In genomic region chr3:71214797-71215196, GRCh38 we compare ENCODE assay signal across 22 cellular contexts.
A peak's percentile ranks its signal among the peaks of the same experiment; 100 is the strongest.
DNase-seq lines count a peak whose midpoint lies in the region; ATAC-seq and TF ChIP-seq lines count a peak whose summit lies in the region.
"Had no signal": no experiment of that assay in that cellular context is flagged by ENCODE, and none has a peak within 500 bp of the region (broad histone marks: within the 10 kb centered on the region; RNA-seq: fewer than 3 reads in every experiment).

No MANE protein-coding gene starts in this region.

- no peaks in the 10 kb centered on the region for H3K9me3 ChIP-seq in Karpas-422 (ENCODE audit: low read length)
- no peaks in the 10 kb centered on the region for H3K9me3 ChIP-seq in lower lobe of right lung

- no peak overlapping the region for H2AFZ ChIP-seq in Karpas-422 (ENCODE audit: low read length)
- H2AFZ ChIP-seq: PC-9 had no signal

- DNase-seq in activated T-cell treated with anti-CD3 and anti-CD28 coated beads, Interleukin-2, amount 50 U/mL, for 4 hours: no peak
- DNase-seq in activated T-cell treated with anti-CD3 and anti-CD28 coated beads, Interleukin-2, amount 50 U/mL, for 24 hours: no peak
- peak; percentile 60 for DNase-seq in Karpas-422
- DNase-seq in germinal center (ENCODE audit: low spot score): peak; percentile 14
- no peak for DNase-seq in stimulated activated naive B cell treated with anti-CD40 and anti-IgM and Interleukin-4, amounts not matched to agents 10 μg/mL and 1 μg/mL and 100 μg/mL, for 72 hours
- no peak for DNase-seq in lower lobe of right lung
- DNase-seq: Calu3; CD4-positive, alpha-beta memory T cell; EL; H7; HFFc6; KG1; NCI-H1417 treated with DMSO at 0.1 percent for 48 hours; NCI-H187 treated with DMSO at 0.1 percent for 48 hours; NCI-H226; NCI-H524; PC-9; SIG-M5 had no signal

- H3K79me2 ChIP-seq in Karpas-422 (ENCODE audit: low read length): peaks cover 97% of the 10 kb centered on the region

- H3K27me3 ChIP-seq in Karpas-422 (ENCODE audit: low read length): no peaks in the 10 kb centered on the region
- H3K27me3 ChIP-seq in lower lobe of right lung (ENCODE audit: low read depth): no peaks in the 10 kb centered on the region

- H3K9ac ChIP-seq in Karpas-422 (ENCODE audit: low read length): no peak overlapping the region

- no peaks in the 10 kb centered on the region for H3K27me3 Mint-ChIP-seq in activated T-cell treated with anti-CD3 and anti-CD28 coated beads, Interleukin-2, amount 50 U/mL, for 4 hours (ENCODE audit: low read depth)
- H3K27me3 Mint-ChIP-seq in activated T-cell treated with anti-CD3 and anti-CD28 coated beads, Interleukin-2, amount 50 U/mL, for 24 hours: no peaks in the 10 kb centered on the region
- H3K27me3 Mint-ChIP-seq in stimulated activated naive B cell treated with anti-CD40 and anti-IgM and Interleukin-4, amounts not matched to agents 10 μg/mL and 1 μg/mL and 100 μg/mL, for 72 hours: no peaks in the 10 kb centered on the region
- H3K27me3 Mint-ChIP-seq: CD4-positive, alpha-beta memory T cell had no signal

- H3K4me1 Mint-ChIP-seq in activated T-cell treated with anti-CD3 and anti-CD28 coated beads, Interleukin-2, amount 50 U/mL, for 4 hours (ENCODE audit: low read depth): peaks cover 67% of the 10 kb centered on the region
- H3K4me1 Mint-ChIP-seq in activated T-cell treated with anti-CD3 and anti-CD28 coated beads, Interleukin-2, amount 50 U/mL, for 24 hours (ENCODE audit: low read depth): peaks cover 85% of the 10 kb centered on the region
- H3K4me1 Mint-ChIP-seq in stimulated activated naive B cell treated with anti-CD40 and anti-IgM and Interleukin-4, amounts not matched to agents 10 μg/mL and 1 μg/mL and 100 μg/mL, for 72 hours: peaks cover 45 to 79% of the 10 kb centered on the region in 2 donors

- intact Hi-C loops in lower lobe of right lung (cut with DNase I): no loop called here

- no peak for TF ChIP-seq POLR2A in GM18505 (IDR thresholded peaks at IDR 0.05; ENCODE audit: borderline replicate concordance, extremely low read depth, insufficient read depth, insufficient read length)

- no peak overlapping the region for H3K27ac Mint-ChIP-seq in activated T-cell treated with anti-CD3 and anti-CD28 coated beads, Interleukin-2, amount 50 U/mL, for 24 hours
- H3K27ac Mint-ChIP-seq in stimulated activated naive B cell treated with anti-CD40 and anti-IgM and Interleukin-4, amounts not matched to agents 10 μg/mL and 1 μg/mL and 100 μg/mL, for 72 hours: no peak overlapping the region
- H3K27ac Mint-ChIP-seq: HFFc6 had no signal

- TF ChIP-seq CTCF in lower lobe of right lung (IDR thresholded peaks at IDR 0.05): no peak

- no peaks in the 10 kb centered on the region for H3K9me2 ChIP-seq in Karpas-422 (replicated peaks; ENCODE audit: insufficient read depth, low read length)

- H3K4me3 ChIP-seq in Karpas-422 (ENCODE audit: low read length) (no peak overlapping the region), lower lobe of right lung (no peak overlapping the region)
- H3K4me3 ChIP-seq: PC-9 had no signal

- H3K9me3 Mint-ChIP-seq in activated T-cell treated with anti-CD3 and anti-CD28 coated beads, Interleukin-2, amount 50 U/mL, for 4 hours: no peaks in the 10 kb centered on the region
- no peaks in the 10 kb centered on the region for H3K9me3 Mint-ChIP-seq in activated T-cell treated with anti-CD3 and anti-CD28 coated beads, Interleukin-2, amount 50 U/mL, for 24 hours
- peaks cover 2 to 3% of the 10 kb centered on the region in 2 donors for H3K9me3 Mint-ChIP-seq in stimulated activated naive B cell treated with anti-CD40 and anti-IgM and Interleukin-4, amounts not matched to agents 10 μg/mL and 1 μg/mL and 100 μg/mL, for 72 hours
- H3K9me3 Mint-ChIP-seq: HFFc6 had no signal

- ATAC-seq in activated T-cell treated with anti-CD3 and anti-CD28 coated beads, Interleukin-2, amount 50 U/mL, for 4 hours: peak; percentile 64 to 75
- ATAC-seq in stimulated activated naive B cell treated with anti-CD40 and anti-IgM and Interleukin-4, amounts not matched to agents 10 μg/mL and 1 μg/mL and 100 μg/mL, for 72 hours (replicated peaks): peak; percentile 79 to 81
- ATAC-seq in lower lobe of right lung: no peak
- ATAC-seq in GM18505 (IDR thresholded peaks at IDR 0.05; ENCODE audit: unreplicated experiment): no peak
- no peak for ATAC-seq in HG03139 (IDR thresholded peaks at IDR 0.05; ENCODE audit: unreplicated experiment)
- ATAC-seq: HepG2 had no signal

- peaks cover 42% of the 10 kb centered on the region for H3K36me3 Mint-ChIP-seq in activated T-cell treated with anti-CD3 and anti-CD28 coated beads, Interleukin-2, amount 50 U/mL, for 4 hours (ENCODE audit: insufficient read depth)
- peaks cover 73% of the 10 kb centered on the region for H3K36me3 Mint-ChIP-seq in activated T-cell treated with anti-CD3 and anti-CD28 coated beads, Interleukin-2, amount 50 U/mL, for 24 hours (ENCODE audit: low read depth)
- peaks cover 29 to 44% of the 10 kb centered on the region in 2 donors for H3K36me3 Mint-ChIP-seq in stimulated activated naive B cell treated with anti-CD40 and anti-IgM and Interleukin-4, amounts not matched to agents 10 μg/mL and 1 μg/mL and 100 μg/mL, for 72 hours

- peaks cover 2% of the 10 kb centered on the region; the same call in 1 of the 2 replicates for H4K20me1 ChIP-seq in Karpas-422 (ENCODE audit: insufficient read depth, low read depth, low read length)

- peaks cover 83% of the 10 kb centered on the region for H3K4me1 ChIP-seq in Karpas-422 (ENCODE audit: low read length)
- H3K4me1 ChIP-seq in lower lobe of right lung: peaks cover 7% of the 10 kb centered on the region

- peak overlapping the region; percentile 25 for H3K4me2 ChIP-seq in Karpas-422 (ENCODE audit: low read depth, low read length, poor library complexity, severe bottlenecking)
- H3K4me2 ChIP-seq: PC-9 had no signal

- H3K27ac ChIP-seq in Karpas-422 (ENCODE audit: low read length): peak overlapping the region; percentile 63
- H3K27ac ChIP-seq in lower lobe of right lung: no peak overlapping the region
- H3K27ac ChIP-seq: PC-9, RWPE1 had no signal

- H3K36me3 ChIP-seq in Karpas-422 (ENCODE audit: insufficient read depth, low read length): peaks cover 16% of the 10 kb centered on the region; the same call in 1 of the 2 replicates
- no peaks in the 10 kb centered on the region for H3K36me3 ChIP-seq in lower lobe of right lung

- no peak overlapping the region for H3K4me3 Mint-ChIP-seq in activated T-cell treated with anti-CD3 and anti-CD28 coated beads, Interleukin-2, amount 50 U/mL, for 4 hours
- H3K4me3 Mint-ChIP-seq in activated T-cell treated with anti-CD3 and anti-CD28 coated beads, Interleukin-2, amount 50 U/mL, for 24 hours: no peak overlapping the region
- H3K4me3 Mint-ChIP-seq in stimulated activated naive B cell treated with anti-CD40 and anti-IgM and Interleukin-4, amounts not matched to agents 10 μg/mL and 1 μg/mL and 100 μg/mL, for 72 hours: no peak overlapping the region
- H3K4me3 Mint-ChIP-seq: CD4-positive, alpha-beta memory T cell; HFFc6 had no signal

Comparison
In these comparisons a context has a peak if more than half of its experiments do, and no peak if none do; other contexts are left out.
1. ATAC-seq: peak in activated T-cell treated with anti-CD3 and anti-CD28 coated beads, Interleukin-2, amount 50 U/mL, for 4 hours (2 of 2) and stimulated activated naive B cell treated with anti-CD40 and anti-IgM and Interleukin-4, amounts not matched to agents 10 μg/mL and 1 μg/mL and 100 μg/mL, for 72 hours (2 of 2); none in lower lobe of right lung (0 of 2), GM18505 (single experiment) and HG03139 (single experiment).
2. DNase-seq: peak in Karpas-422 (single experiment) and germinal center (single experiment); none in activated T-cell treated with anti-CD3 and anti-CD28 coated beads, Interleukin-2, amount 50 U/mL, for 4 hours (single experiment), activated T-cell treated with anti-CD3 and anti-CD28 coated beads, Interleukin-2, amount 50 U/mL, for 24 hours (single experiment), stimulated activated naive B cell treated with anti-CD40 and anti-IgM and Interleukin-4, amounts not matched to agents 10 μg/mL and 1 μg/mL and 100 μg/mL, for 72 hours (single experiment) and lower lobe of right lung (single experiment).